ENCODE assay signal across 11 cellular contexts in genomic region chr19:38840583-38840968, GRCh38. TPM values are rescaled to one million over a fixed set of nuclear protein-coding genes. Genes with fewer than 3 reads are reported as not detected.
DNase-seq lines count a peak whose midpoint lies in the region; ATAC-seq and TF ChIP-seq lines count a peak whose summit lies in the region.
"Had no signal": no experiment of that assay in that cellular context is flagged by ENCODE, and none has a peak within 500 bp of the region (broad histone marks: within the 10 kb centered on the region; RNA-seq: fewer than 3 reads in every experiment).

No MANE protein-coding gene starts in this region.

- no peaks in the 10 kb centered on the region for H3K27me3 ChIP-seq in CD4-positive, alpha-beta memory T cell (ENCODE audit: insufficient read depth, low read length)
- H3K27me3 ChIP-seq in body of pancreas (no peaks in the 10 kb centered on the region), trophoblast cell (ENCODE audit: insufficient read depth, low read length) (no peaks in the 10 kb centered on the region), GM23248 (replicated peaks; ENCODE audit: insufficient read depth) (no peaks in the 10 kb centered on the region)

- no peaks in the 10 kb centered on the region for H3K9me3 ChIP-seq in CD4-positive, alpha-beta memory T cell (ENCODE audit: control insufficient read depth in 1 of 2, low read length in 2 of 2)
- no peaks in the 10 kb centered on the region for H3K9me3 ChIP-seq in body of pancreas
- no peaks in the 10 kb centered on the region for H3K9me3 ChIP-seq in trophoblast cell (ENCODE audit: insufficient read depth, low read depth, low read length)
- H3K9me3 ChIP-seq in GM23248 (ENCODE audit: low read depth), result no peaks in the 10 kb centered on the region

- no peak overlapping the region for H3K4me3 ChIP-seq in CD4-positive, alpha-beta memory T cell (ENCODE audit: low read length in 2 of 2)
- no peak overlapping the region for H3K4me3 ChIP-seq in body of pancreas
- H3K4me3 ChIP-seq in trophoblast cell (ENCODE audit: low read depth, low read length), result no peak overlapping the region
- no peak overlapping the region for H3K4me3 ChIP-seq in GM23248

- H3K79me2 ChIP-seq in trophoblast cell (ENCODE audit: control insufficient read depth, insufficient read depth, low read length, poor library complexity) (peaks cover 12% of the 10 kb centered on the region), GM23248 (ENCODE audit: insufficient read depth) (peaks cover 68% of the 10 kb centered on the region)

- peak overlapping the region; percentile 2 for H4K91ac ChIP-seq in trophoblast cell (ENCODE audit: low read depth, low read length)

- H3K9me3 Mint-ChIP-seq in CD4-positive, alpha-beta memory T cell, result peaks cover 0 to 14% (median 0%) of the 10 kb centered on the region in 8 donors
- H3K9me3 Mint-ChIP-seq: neural crest cell had no signal

- H3K27ac ChIP-seq in CD4-positive, alpha-beta memory T cell (ENCODE audit: low read depth, low read length), result peak overlapping the region; percentile 34
- H3K27ac ChIP-seq in body of pancreas (peak overlapping the region; percentile 33 to 60 (median 51)), trophoblast cell (ENCODE audit: low read depth, low read length) (peak overlapping the region; percentile 71), GM23248 (no peak overlapping the region)
- H3K27ac ChIP-seq: KMS-11 had no signal

- peak overlapping the region in 5 of 7 donors; percentile 60 to 99 (median 86) for H3K27ac Mint-ChIP-seq in CD4-positive, alpha-beta memory T cell

- H3K4ac ChIP-seq in trophoblast cell (ENCODE audit: low read depth, low read length), result peak overlapping the region; percentile 2

- intact Hi-C loops in CD4-positive, alpha-beta memory T cell (cut with micrococcal nuclease), result no loop called here
- intact Hi-C loops in body of pancreas (cut with DNase I), result no loop called here
- intact Hi-C loops in left colon (cut with DNase I, micrococcal nuclease), result no loop called here

- peaks cover 34 to 66% (median 53%) of the 10 kb centered on the region in 4 donors for H3K4me1 Mint-ChIP-seq in CD4-positive, alpha-beta memory T cell

- peak overlapping the region in 3 of 8 donors; percentile 39 to 78 (median 61) for H3K4me3 Mint-ChIP-seq in CD4-positive, alpha-beta memory T cell

- DNase-seq in CD4-positive, alpha-beta memory T cell, result no peak
- DNase-seq in LHCN-M2 (ENCODE audit: low read depth) (peak; percentile 53), body of pancreas (peak in 3 of 4 donors; percentile 64 to 77 (median 67)), trophoblast cell (no peak), left colon (no peak), GM23248 (no peak)
- DNase-seq: NCI-H2081 treated with DMSO at 0.1 percent for 48 hours had no signal

- H3K4me2 ChIP-seq in trophoblast cell (ENCODE audit: low read length) (no peak overlapping the region), GM23248 (ENCODE audit: unreplicated experiment) (no peak overlapping the region)
- H3K4me2 ChIP-seq: KMS-11 had no signal

- WGBS in body of pancreas, 2 donors, result 22 to 40% methylated on average over 1 to 5 of the region's 5 CpGs
- WGBS in trophoblast cell (ENCODE audit: extremely low coverage, insufficient coverage, insufficient read length), result no CpG with 5 or more reads among the region's 5 CpGs
- 95 to 96% methylated on average over 5 of the region's 5 CpGs for WGBS in GM23248 (ENCODE audit: low coverage in 1 of 2, low lambda C conversion rate in 2 of 2, missing lambda C conversion rate in 2 of 2), 2 experiments

- no peak for TF ChIP-seq CTCF in body of pancreas (IDR thresholded peaks at IDR 0.05)

- no peaks in the 10 kb centered on the region for H3K9me2 ChIP-seq in GM23248 (ENCODE audit: insufficient read depth)

- in situ Hi-C loops in GM23248 (cut with MboI), result no loop called here

- no peak overlapping the region for H4K8ac ChIP-seq in trophoblast cell (ENCODE audit: low read depth, low read length)

- H3F3A ChIP-seq in GM23248 (ENCODE audit: insufficient read depth), result peaks cover 62% of the 10 kb centered on the region

- peak overlapping the region; percentile 10 for H2BK5ac ChIP-seq in trophoblast cell (ENCODE audit: low read depth, low read length, poor library complexity)

- TF ChIP-seq POLR2A in body of pancreas (IDR thresholded peaks at IDR 0.05), result no peak

- no peak overlapping the region for H2AK5ac ChIP-seq in trophoblast cell (ENCODE audit: low read length)

- H3K27me3 Mint-ChIP-seq in CD4-positive, alpha-beta memory T cell, result peaks cover 0 to 1% of the 10 kb centered on the region in 2 donors

- POLR2A ChIA-PET in CD4-positive, alpha-beta memory T cell (lab: Charles Lee; ENCODE audit: partially characterized antibody), result interaction anchor here (0.7 to 5.6 kb wide), 6 partner anchors 9 to 71 kb away, joined by 3 to 52 read pairs (median 14); partner anchors contain the start of genes ECH1 and RINL

- no peak overlapping the region for H2BK12ac ChIP-seq in trophoblast cell (ENCODE audit: low read length)

- H3K23ac ChIP-seq in trophoblast cell (ENCODE audit: low read length), result no peak overlapping the region

- no peak overlapping the region for H3K18ac ChIP-seq in trophoblast cell (ENCODE audit: low read length)

- peaks cover 73 to 91% of the 10 kb centered on the region in 2 donors for H3K36me3 Mint-ChIP-seq in CD4-positive, alpha-beta memory T cell

- CTCF ChIA-PET in CD4-positive, alpha-beta memory T cell (lab: Charles Lee; ENCODE audit: partially characterized antibody), result interaction anchor here (0.9 to 2.7 kb wide), 4 partner anchors 10 to 438 kb away, joined by 3 to 16 read pairs (median 7); partner anchors contain the start of genes ECH1, FAM98C and RINL

- peaks cover 84% of the 10 kb centered on the region for H3K36me3 ChIP-seq in CD4-positive, alpha-beta memory T cell (ENCODE audit: insufficient read depth, low read length)
- peaks cover 24 to 72% of the 10 kb centered on the region in 2 donors for H3K36me3 ChIP-seq in body of pancreas (replicated peaks in 1 of 2; ENCODE audit: insufficient read depth in 1 of 2, low read depth in 2 of 2)
- H3K36me3 ChIP-seq in trophoblast cell (ENCODE audit: control insufficient read depth in 1 of 2, insufficient read depth in 2 of 2, low read length in 2 of 2), result peaks cover 84 to 90% of the 10 kb centered on the region in 2 experiments
- H3K36me3 ChIP-seq in GM23248 (ENCODE audit: low read depth), result peaks cover 91% of the 10 kb centered on the region

- no peak overlapping the region for H3K14ac ChIP-seq in trophoblast cell (ENCODE audit: low read length)

- H2BK120ac ChIP-seq in trophoblast cell (ENCODE audit: insufficient read depth, low read length, poor library complexity), result no peak overlapping the region

- H3K4me1 ChIP-seq in CD4-positive, alpha-beta memory T cell (ENCODE audit: insufficient read depth, low read length), result peaks cover 64% of the 10 kb centered on the region
- H3K4me1 ChIP-seq in body of pancreas (peaks cover 78% of the 10 kb centered on the region), trophoblast cell (ENCODE audit: control insufficient read depth in 1 of 2, insufficient read depth in 2 of 2, low read length in 2 of 2) (peaks cover 43 to 48% of the 10 kb centered on the region in 2 experiments), GM23248 (ENCODE audit: insufficient read depth) (peaks cover 6% of the 10 kb centered on the region; the same call in 1 of the 2 replicates)

- peaks cover 34% of the 10 kb centered on the region for H3K79me1 ChIP-seq in trophoblast cell (ENCODE audit: low read length)

- H4K20me1 ChIP-seq in GM23248 (ENCODE audit: insufficient read depth), result peaks cover 5% of the 10 kb centered on the region; the same call in 1 of the 2 replicates

- H2AFZ ChIP-seq in trophoblast cell (ENCODE audit: insufficient read depth, low read length, poor library complexity), result no peak overlapping the region
- H2AFZ ChIP-seq in GM23248, result no peak overlapping the region

- peak; percentile 43 for ATAC-seq in body of pancreas
- no peak for ATAC-seq in left colon
- no peak for ATAC-seq in GM21515 (IDR thresholded peaks at IDR 0.05; ENCODE audit: unreplicated experiment)

- no peak overlapping the region for H4K12ac ChIP-seq in trophoblast cell (ENCODE audit: low read depth, low read length)

- no peak overlapping the region for H3K9ac ChIP-seq in trophoblast cell (ENCODE audit: low read length)
- no peak overlapping the region for H3K9ac ChIP-seq in GM23248
- H3K9ac ChIP-seq: KMS-11 had no signal

RNA-seq across cellular contexts. Expression of gene ECH1, which starts 9.0 kb away (rescaled TPM):
- 100 to 1,000 TPM; 135 to 143 TPM for total RNA-seq in CD4-positive, alpha-beta memory T cell
- polyA plus RNA-seq in CD4-positive, alpha-beta memory T cell, result 100 to 1,000 TPM; 245 to 294 TPM
- total RNA-seq in LHCN-M2 (2014; rRNA removed) (28.7 and 41.0 TPM in 2 replicates), body of pancreas (10 to 100 TPM; 87.4 to 93.3 TPM), left colon (100 to 1,000 TPM; 292 to 483 TPM)
- polyA plus RNA-seq in LHCN-M2 (2012), result 142 TPM
- 186 and 200 TPM in 2 replicates for polyA plus RNA-seq in trophoblast cell (2013)
- 29.7 and 31.6 TPM in 2 replicates for total RNA-seq in GM23248 (2014; rRNA removed; shearing (Covaris generic))
- polyA plus RNA-seq in GM23248 (2016; fragmentation: Nextera tagmentation; extraction: Ambion mirVana), result 106 and 107 TPM in 2 replicates

RNA-seq across cellular contexts. Expression of gene HNRNPL, which starts 9.2 kb away (rescaled TPM):
- total RNA-seq in CD4-positive, alpha-beta memory T cell, result 100 to 1,000 TPM; 329 to 351 TPM
- 10 to 100 TPM; 15.2 to 76.0 TPM for polyA plus RNA-seq in CD4-positive, alpha-beta memory T cell
- 289 and 297 TPM in 2 replicates for total RNA-seq in LHCN-M2 (2014; rRNA removed)
- 335 TPM for polyA plus RNA-seq in LHCN-M2 (2012)
- 100 to 1,000 TPM in 1 of 2 donors, 10 to 100 TPM in 1; 80.4 to 139 TPM for total RNA-seq in body of pancreas
- 227 and 231 TPM in 2 replicates for polyA plus RNA-seq in trophoblast cell (2013)
- 100 to 1,000 TPM; 269 to 281 TPM for total RNA-seq in left colon
- 208 and 245 TPM in 2 replicates for total RNA-seq in GM23248 (2014; rRNA removed; shearing (Covaris generic))
- polyA plus RNA-seq in GM23248 (2016; fragmentation: Nextera tagmentation; extraction: Ambion mirVana), result 123 and 126 TPM in 2 replicates

RNA-seq across cellular contexts. Expression of gene LGALS4, which starts 27.8 kb away (rescaled TPM):
- total RNA-seq in CD4-positive, alpha-beta memory T cell, result 1 to 10 TPM; 4.7 to 6.1 TPM
- not detected for polyA plus RNA-seq in CD4-positive, alpha-beta memory T cell
- not detected in 2 replicates for total RNA-seq in LHCN-M2 (2014; rRNA removed)
- 0.15 TPM for polyA plus RNA-seq in LHCN-M2 (2012)
- total RNA-seq in body of pancreas, result 100 to 1,000 TPM in 1 of 2 donors, 10 to 100 TPM in 1; 54.1 to 153 TPM
- 0.10 and 0.19 TPM in 2 replicates for polyA plus RNA-seq in trophoblast cell (2013)
- total RNA-seq in left colon, result 1,000 to 10,000 TPM; 7,382 to 8,588 TPM
- total RNA-seq in GM23248 (2014; rRNA removed; shearing (Covaris generic)), result not detected in 2 replicates
- polyA plus RNA-seq in GM23248 (2016; fragmentation: Nextera tagmentation; extraction: Ambion mirVana), result 0.19 TPM in 1 of 2 replicates, not detected in the other

RNA-seq across cellular contexts. Expression of gene RINL, which starts 37.5 kb away (rescaled TPM):
- 10 to 100 TPM; 64.4 to 65.9 TPM for total RNA-seq in CD4-positive, alpha-beta memory T cell
- polyA plus RNA-seq in CD4-positive, alpha-beta memory T cell, result 10 to 100 TPM; 20.9 to 53.3 TPM
- total RNA-seq in LHCN-M2 (2014; rRNA removed) (0.34 TPM in 1 of 2 replicates, not detected in the other), body of pancreas (10 to 100 TPM in 1 of 2 donors, 1 to 10 TPM in 1; 6.9 to 13.7 TPM), left colon (1 to 10 TPM; 3.2 to 3.4 TPM)
- 0.11 TPM for polyA plus RNA-seq in LHCN-M2 (2012)
- 0.99 and 1.1 TPM in 2 replicates for polyA plus RNA-seq in trophoblast cell (2013)
- 1.0 and 5.8 TPM in 2 replicates for total RNA-seq in GM23248 (2014; rRNA removed; shearing (Covaris generic))
- polyA plus RNA-seq in GM23248 (2016; fragmentation: Nextera tagmentation; extraction: Ambion mirVana), result 2.0 and 2.6 TPM in 2 replicates

RNA-seq across cellular contexts. Expression of gene LGALS7B, which starts 51.6 kb away (rescaled TPM):
- not detected for total RNA-seq in CD4-positive, alpha-beta memory T cell
- not detected for polyA plus RNA-seq in CD4-positive, alpha-beta memory T cell
- not detected in 2 replicates for total RNA-seq in LHCN-M2 (2014; rRNA removed)
- polyA plus RNA-seq in LHCN-M2 (2012), result not detected
- not detected for total RNA-seq in body of pancreas
- not detected in 2 replicates for polyA plus RNA-seq in trophoblast cell (2013)
- total RNA-seq in left colon, result not detected
- not detected in 2 replicates for total RNA-seq in GM23248 (2014; rRNA removed; shearing (Covaris generic))
- polyA plus RNA-seq in GM23248 (2016; fragmentation: Nextera tagmentation; extraction: Ambion mirVana), result not detected in 2 replicates
- total RNA-seq: neural crest cell; T-helper 2 cell treated with Interferon-gamma antibody and Interleukin-4, amounts not matched to agents 100 ng/mL and 5 ng/mL, for 36 hours had no signal

Comparison
In these comparisons a context has a peak if more than half of its experiments do, and no peak if none do; other contexts are left out.
1. DNase-seq: peak in LHCN-M2 (single experiment) and body of pancreas (3 of 4); none in CD4-positive, alpha-beta memory T cell (0 of 5), trophoblast cell (0 of 2), left colon (0 of 2) and GM23248 (single experiment).
2. RNA of gene LGALS4, which starts 27.8 kb away (total RNA-seq): 7,382 to 8,588 TPM in left colon; 54.1 to 153 TPM in body of pancreas, 4.7 to 6.1 TPM in CD4-positive, alpha-beta memory T cell, not detected in LHCN-M2 and not detected in GM23248; every median in the first group is over 10 times any median in the second.